In genomic region chr12:6620137-6620884, GRCh38 we compare ENCODE assay signal across 9 cellular contexts. TPM values are rescaled to one million over a fixed set of nuclear protein-coding genes. Genes with fewer than 3 reads are reported as not detected.
DNase-seq lines count a peak whose midpoint lies in the region; ATAC-seq and TF ChIP-seq lines count a peak whose summit lies in the region.
"Had no signal": no experiment of that assay in that cellular context is flagged by ENCODE, and none has a peak within 500 bp of the region (broad histone marks: within the 10 kb centered on the region; RNA-seq: fewer than 3 reads in every experiment).

No MANE protein-coding gene starts in this region.

- H3K4me1 Mint-ChIP-seq in activated CD4-positive, alpha-beta memory T cell treated with anti-CD3 and anti-CD28 coated beads, Interleukin-2, amount 10 ng/mL, durations not matched to agents 7 days and 5 days, result peaks cover 16% of the 10 kb centered on the region
- peaks cover 20% of the 10 kb centered on the region for H3K4me1 Mint-ChIP-seq in nephron progenitor cell

- DNase-seq in AG20443 (ENCODE audit: low spot score) (peak; percentile 69), esophagus muscularis mucosa (ENCODE audit: extremely low spot score) (no peak), nephron progenitor cell (peak; percentile 75), NCI-H82 treated with DMSO at 0.1 percent for 48 hours (lab: John Stamatoyannopoulos, UW; ENCODE audit: unreplicated experiment) (no peak), dedifferentiated amniotic fluid mesenchymal stem cell (ENCODE audit: extremely low spot score) (no peak), NCI-H526 (lab: John Stamatoyannopoulos, UW) (no peak)
- peak; percentile 60 for DNase-seq in activated CD4-positive, alpha-beta memory T cell treated with anti-CD3 and anti-CD28 coated beads, Interleukin-2, amount 10 ng/mL, durations not matched to agents 7 days and 5 days

- no peak for TF ChIP-seq EP300 in esophagus muscularis mucosa (IDR thresholded peaks at IDR 0.05)

- peak overlapping the region; percentile 33 to 42 (median 36) for H3K4me3 ChIP-seq in esophagus muscularis mucosa

- ATAC-seq in GM18867 (IDR thresholded peaks at IDR 0.05; ENCODE audit: unreplicated experiment), result no peak

- WGBS in esophagus muscularis mucosa, result 64% methylated on average over 22 of the region's 88 CpGs

- TF ChIP-seq CTCF in esophagus muscularis mucosa (IDR thresholded peaks at IDR 0.05) (peak; percentile 41 to 64 (median 45)), nephron progenitor cell (IDR thresholded peaks at IDR 0.05) (peak; percentile 59)

- H3K36me3 Mint-ChIP-seq in activated CD4-positive, alpha-beta memory T cell treated with anti-CD3 and anti-CD28 coated beads, Interleukin-2, amount 10 ng/mL, durations not matched to agents 7 days and 5 days (ENCODE audit: low read depth), result peaks cover 2% of the 10 kb centered on the region
- H3K36me3 Mint-ChIP-seq in nephron progenitor cell (ENCODE audit: low read depth), result no peaks in the 10 kb centered on the region

- no peaks in the 10 kb centered on the region for H3K27me3 Mint-ChIP-seq in activated CD4-positive, alpha-beta memory T cell treated with anti-CD3 and anti-CD28 coated beads, Interleukin-2, amount 10 ng/mL, durations not matched to agents 7 days and 5 days
- peaks cover 30% of the 10 kb centered on the region for H3K27me3 Mint-ChIP-seq in nephron progenitor cell (ENCODE audit: low read depth, poor library complexity)

- H3K4me1 ChIP-seq in esophagus muscularis mucosa, result peaks cover 0 to 11% (median 10%) of the 10 kb centered on the region in 4 donors

- no peaks in the 10 kb centered on the region for H3K9me3 ChIP-seq in esophagus muscularis mucosa

- no peak overlapping the region for H3K27ac ChIP-seq in esophagus muscularis mucosa (replicated peaks in 1 of 4)

- peaks cover 0 to 23% (median 15%) of the 10 kb centered on the region in 4 donors for H3K27me3 ChIP-seq in esophagus muscularis mucosa

- H3K4me3 Mint-ChIP-seq in activated CD4-positive, alpha-beta memory T cell treated with anti-CD3 and anti-CD28 coated beads, Interleukin-2, amount 10 ng/mL, durations not matched to agents 7 days and 5 days, result peak overlapping the region; percentile 54
- no peak overlapping the region for H3K4me3 Mint-ChIP-seq in nephron progenitor cell

- no peaks in the 10 kb centered on the region for H3K36me3 ChIP-seq in esophagus muscularis mucosa

- no peak overlapping the region for H3K27ac Mint-ChIP-seq in activated CD4-positive, alpha-beta memory T cell treated with anti-CD3 and anti-CD28 coated beads, Interleukin-2, amount 10 ng/mL, durations not matched to agents 7 days and 5 days
- no peak overlapping the region for H3K27ac Mint-ChIP-seq in nephron progenitor cell

- CTCF ChIA-PET in activated CD4-positive, alpha-beta memory T cell treated with anti-CD3 and anti-CD28 coated beads, Interleukin-2, amount 10 ng/mL, durations not matched to agents 7 days and 5 days (lab: Charles Lee), result interaction anchor here (0.6 to 4.0 kb wide), 19 partner anchors 10 to 245 kb away, joined by 3 to 34 read pairs (median 4); partner anchors contain the start of genes COPS7A and MLF2

- intact Hi-C loops in esophagus muscularis mucosa (cut with DNase I), result no loop called here

- POLR2A ChIA-PET in activated CD4-positive, alpha-beta memory T cell treated with anti-CD3 and anti-CD28 coated beads, Interleukin-2, amount 10 ng/mL, durations not matched to agents 7 days and 5 days (lab: Charles Lee), result interaction anchor here (0.9 to 1.4 kb wide), 5 partner anchors 11 to 52 kb away, joined by 3 to 4 read pairs (median 3); partner anchors contain the start of gene NOP2

- TF ChIP-seq POLR2A in esophagus muscularis mucosa (IDR thresholded peaks at IDR 0.05; ENCODE audit: low read depth), result no peak

- no peaks in the 10 kb centered on the region for H3K9me3 Mint-ChIP-seq in activated CD4-positive, alpha-beta memory T cell treated with anti-CD3 and anti-CD28 coated beads, Interleukin-2, amount 10 ng/mL, durations not matched to agents 7 days and 5 days
- no peaks in the 10 kb centered on the region for H3K9me3 Mint-ChIP-seq in nephron progenitor cell

RNA-seq across cellular contexts. Expression of gene CHD4, which starts 13.1 kb away (rescaled TPM):
- total RNA-seq in activated CD4-positive, alpha-beta memory T cell treated with anti-CD3 and anti-CD28 coated beads, Interleukin-2, amount 10 ng/mL, durations not matched to agents 7 days and 5 days, result 100 to 1,000 TPM; 223 to 234 TPM
- 100 to 1,000 TPM; 189 to 226 (median 218) TPM for total RNA-seq in esophagus muscularis mucosa

RNA-seq across cellular contexts. Expression of gene LPAR5, which starts 15.4 kb away (rescaled TPM):
- total RNA-seq in activated CD4-positive, alpha-beta memory T cell treated with anti-CD3 and anti-CD28 coated beads, Interleukin-2, amount 10 ng/mL, durations not matched to agents 7 days and 5 days, result 1 to 10 TPM; 7.8 to 8.0 TPM
- 1 to 10 TPM; 1.7 to 2.5 (median 1.8) TPM for total RNA-seq in esophagus muscularis mucosa
- total RNA-seq: Daoy had no signal

RNA-seq across cellular contexts. Expression of gene ACRBP, which starts 26.9 kb away (rescaled TPM):
- total RNA-seq in activated CD4-positive, alpha-beta memory T cell treated with anti-CD3 and anti-CD28 coated beads, Interleukin-2, amount 10 ng/mL, durations not matched to agents 7 days and 5 days, result 1 to 10 TPM; 1.8 TPM
- 1 to 10 TPM in 3 of 4 donors, under 1 TPM in 1; 0.97 to 6.2 (median 2.6) TPM for total RNA-seq in esophagus muscularis mucosa
- total RNA-seq: Daoy had no signal

RNA-seq across cellular contexts. Expression of gene ING4, which starts 42.6 kb away (rescaled TPM):
- 10 to 100 TPM; 32.2 to 33.8 TPM for total RNA-seq in activated CD4-positive, alpha-beta memory T cell treated with anti-CD3 and anti-CD28 coated beads, Interleukin-2, amount 10 ng/mL, durations not matched to agents 7 days and 5 days
- total RNA-seq in esophagus muscularis mucosa, result 10 to 100 TPM; 45.1 to 58.3 (median 49.9) TPM

RNA-seq across cellular contexts. Expression of gene NOP2, which starts 52.2 kb away (rescaled TPM):
- 10 to 100 TPM; 46.5 to 50.9 TPM for total RNA-seq in activated CD4-positive, alpha-beta memory T cell treated with anti-CD3 and anti-CD28 coated beads, Interleukin-2, amount 10 ng/mL, durations not matched to agents 7 days and 5 days
- 10 to 100 TPM; 17.9 to 32.3 (median 19.5) TPM for total RNA-seq in esophagus muscularis mucosa

Comparison
In these comparisons a context has a peak if more than half of its experiments do, and no peak if none do; other contexts are left out.
1. DNase-seq: peak in AG20443 (single experiment), activated CD4-positive, alpha-beta memory T cell treated with anti-CD3 and anti-CD28 coated beads, Interleukin-2, amount 10 ng/mL, durations not matched to agents 7 days and 5 days (single experiment) and nephron progenitor cell (single experiment); none in esophagus muscularis mucosa (single experiment), NCI-H82 treated with DMSO at 0.1 percent for 48 hours (single experiment), dedifferentiated amniotic fluid mesenchymal stem cell (single experiment) and NCI-H526 (0 of 2).